Comparison of ENCODE assay signal across 16 cellular contexts in genomic region chr21:33452362-33452761, GRCh38.
"Had no signal": no experiment of that assay in that cellular context is flagged by ENCODE, and none has a peak within 500 bp of the region (broad histone marks: within the 10 kb centered on the region; RNA-seq: fewer than 3 reads in every experiment).

No MANE protein-coding gene starts in this region.

- H3K4me1 Mint-ChIP-seq: activated CD4-positive, alpha-beta T cell treated with anti-CD3 and anti-CD28 coated beads, Interleukin-2, amount 10 ng/mL, durations not matched to agents 24 days and 14 days; neural progenitor cell; T-cell had no signal

- H3K9me3 ChIP-seq: breast epithelium, heart left ventricle, left ventricle myocardium inferior, pancreas, tibial nerve had no signal

- H3K27ac Mint-ChIP-seq: activated CD4-positive, alpha-beta T cell treated with anti-CD3 and anti-CD28 coated beads, Interleukin-2, amount 10 ng/mL, durations not matched to agents 24 days and 14 days; activated naive CD8-positive, alpha-beta T cell; neural progenitor cell; WTC11 had no signal

- H3K36me3 ChIP-seq: neural progenitor cell had no signal

- ATAC-seq: T-cell, WTC11 had no signal

- DNase-seq: activated CD4-positive, alpha-beta T cell treated with anti-CD3 and anti-CD28 coated beads, Interleukin-2, amount 10 ng/mL, durations not matched to agents 24 days and 14 days; activated effector memory CD4-positive, alpha-beta T cell treated with Interleukin-2 at 50 U/mL for 16 hours; aorta; heart left ventricle; left ventricle myocardium inferior; mesendoderm; pancreas; retina; T-cell had no signal

- H3K9me3 Mint-ChIP-seq: activated CD4-positive, alpha-beta T cell treated with anti-CD3 and anti-CD28 coated beads, Interleukin-2, amount 10 ng/mL, durations not matched to agents 24 days and 14 days; neural progenitor cell; T-cell; WTC11 had no signal

- H3K27me3 ChIP-seq: breast epithelium, heart left ventricle, neural progenitor cell, pancreas, tibial nerve had no signal

- H3K4me3 ChIP-seq: breast epithelium, heart left ventricle, left ventricle myocardium inferior, neural progenitor cell, pancreas, tibial nerve had no signal

- H3K4me3 Mint-ChIP-seq: activated CD4-positive, alpha-beta T cell treated with anti-CD3 and anti-CD28 coated beads, Interleukin-2, amount 10 ng/mL, durations not matched to agents 24 days and 14 days; activated naive CD8-positive, alpha-beta T cell; neural progenitor cell; T-cell; WTC11 had no signal

- FAIRE-seq: frontal cortex, islet of Langerhans, pancreas had no signal

- H3K9ac ChIP-seq: neural progenitor cell had no signal

- H2AFZ ChIP-seq: neural progenitor cell had no signal

- H3K4me1 ChIP-seq: breast epithelium, neural progenitor cell, pancreas, tibial nerve had no signal

- H3K27me3 Mint-ChIP-seq: activated CD4-positive, alpha-beta T cell treated with anti-CD3 and anti-CD28 coated beads, Interleukin-2, amount 10 ng/mL, durations not matched to agents 24 days and 14 days; activated naive CD8-positive, alpha-beta T cell; T-cell had no signal

- H3K27ac ChIP-seq: breast epithelium, heart left ventricle, left ventricle myocardium inferior, neural progenitor cell, pancreas, tibial nerve had no signal

- H3K4me2 ChIP-seq: neural progenitor cell had no signal
